Comparison of ENCODE assay signal across 8 cellular contexts in the genomic region with DNA sequence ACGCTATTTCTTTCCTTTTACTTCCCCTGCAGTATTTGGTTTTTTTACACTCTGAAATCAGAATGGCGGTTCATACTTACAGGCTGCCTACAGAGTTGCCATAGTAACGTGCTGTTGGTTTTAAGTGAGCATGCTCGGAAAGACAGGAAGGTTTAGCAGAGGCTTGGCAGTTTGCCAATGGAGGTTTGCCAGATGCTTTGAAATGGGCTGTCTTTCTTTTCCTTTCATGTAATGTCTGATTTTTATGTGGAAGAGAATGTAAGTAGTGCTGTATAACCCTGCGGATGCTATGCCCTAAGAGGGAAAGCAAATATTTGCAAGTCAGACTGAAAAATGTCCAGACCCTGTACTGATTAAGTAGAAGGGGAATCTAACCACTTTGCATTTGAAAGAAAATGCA. TPM values are rescaled to one million over a fixed set of nuclear protein-coding genes. Genes with fewer than 3 reads are reported as not detected.
A peak's percentile ranks its signal among the peaks of the same experiment; 100 is the strongest.
DNase-seq lines count a peak whose midpoint lies in the region; ATAC-seq and TF ChIP-seq lines count a peak whose summit lies in the region.

No MANE protein-coding gene starts in this region.

- H3K36me3 ChIP-seq in ascending aorta: peaks cover 23 to 34% of the 10 kb centered on the region in 2 donors
- H3K36me3 ChIP-seq in rectal smooth muscle tissue (ENCODE audit: control insufficient read depth, insufficient read depth, low read length): peaks cover 12% of the 10 kb centered on the region
- peaks cover 0 to 2% of the 10 kb centered on the region in 2 donors for H3K36me3 ChIP-seq in aorta (ENCODE audit: control insufficient read depth in 1 of 2, insufficient read depth in 2 of 2, low read length in 1 of 2)

- H3K4me3 ChIP-seq in GM12865 (ENCODE audit: low read depth, low read length) (no peak overlapping the region; the same call in 1 of the 2 replicates), ascending aorta (peak overlapping the region; percentile 10 to 18), right cardiac atrium (ENCODE audit: low read length) (peak overlapping the region; percentile 9), rectal smooth muscle tissue (ENCODE audit: low read length) (peak overlapping the region; percentile 46), aorta (ENCODE audit: low read length in 2 of 2) (no peak overlapping the region)

- ATAC-seq in HG02840 (IDR thresholded peaks at IDR 0.05; ENCODE audit: low FRiP score, unreplicated experiment) (peak; percentile 85), T-helper 17 cell (peak; percentile 98), right cardiac atrium (peak; percentile 91 to 92), aorta (ENCODE audit: low FRiP score) (peak; percentile 86)

- peaks cover 22% of the 10 kb centered on the region for H3K4me1 Mint-ChIP-seq in T-helper 17 cell

- H3K27ac ChIP-seq in ascending aorta: peak overlapping the region in 1 of 2 donors; percentile 1
- no peak overlapping the region for H3K27ac ChIP-seq in right cardiac atrium (ENCODE audit: low read length)
- H3K27ac ChIP-seq in rectal smooth muscle tissue (ENCODE audit: low read depth, low read length): peak overlapping the region; percentile 64
- no peak overlapping the region for H3K27ac ChIP-seq in aorta (ENCODE audit: low read depth in 1 of 2, low read length in 2 of 2)

- H3K36me3 Mint-ChIP-seq in T-helper 17 cell (ENCODE audit: low read depth): peaks cover 10% of the 10 kb centered on the region

- peak overlapping the region; percentile 74 for H3K4me3 Mint-ChIP-seq in T-helper 17 cell

- no peaks in the 10 kb centered on the region for H3K27me3 Mint-ChIP-seq in T-helper 17 cell

- WGBS in right cardiac atrium: 4% methylated on average over 5 of the region's 5 CpGs
- WGBS in aorta, 2 donors: 0 to 2% methylated on average over 5 of the region's 5 CpGs

- intact Hi-C loops in ascending aorta (cut with DNase I) (no loop called here), right cardiac atrium (cut with DNase I) (no loop called here), aorta (cut with DNase I) (no loop called here)

- TF ChIP-seq CTCF in GM12865 (IDR thresholded peaks at IDR 0.05; ENCODE audit: insufficient read depth, low read depth, low read length, missing control alignments) (no peak), ascending aorta (IDR thresholded peaks at IDR 0.05) (no peak)

- H3K9ac ChIP-seq in rectal smooth muscle tissue (ENCODE audit: low read length): no peak overlapping the region

- H3K4me1 ChIP-seq in ascending aorta: peaks cover 0 to 2% of the 10 kb centered on the region in 2 donors
- H3K4me1 ChIP-seq in right cardiac atrium (ENCODE audit: control insufficient read depth, insufficient read depth, low read length): no peaks in the 10 kb centered on the region
- peaks cover 9% of the 10 kb centered on the region for H3K4me1 ChIP-seq in rectal smooth muscle tissue (ENCODE audit: control insufficient read depth, insufficient read depth, low read length)
- no peaks in the 10 kb centered on the region for H3K4me1 ChIP-seq in aorta (ENCODE audit: control insufficient read depth in 1 of 2, insufficient read depth in 2 of 2, low read length in 2 of 2)

- peak overlapping the region; percentile 98 for H3K27ac Mint-ChIP-seq in T-helper 17 cell

- H3K27me3 ChIP-seq in ascending aorta (no peaks in the 10 kb centered on the region), right cardiac atrium (ENCODE audit: control insufficient read depth, insufficient read depth) (no peaks in the 10 kb centered on the region), rectal smooth muscle tissue (ENCODE audit: control insufficient read depth, insufficient read depth, low read length) (no peaks in the 10 kb centered on the region), aorta (ENCODE audit: control insufficient read depth in 1 of 2, insufficient read depth in 2 of 2, low read length in 1 of 2) (no peaks in the 10 kb centered on the region)

- no peaks in the 10 kb centered on the region for H3K9me3 ChIP-seq in T-helper 17 cell (ENCODE audit: control insufficient read depth, low read length, poor library complexity, severe bottlenecking)
- H3K9me3 ChIP-seq in ascending aorta: no peaks in the 10 kb centered on the region
- H3K9me3 ChIP-seq in right cardiac atrium (ENCODE audit: control insufficient read depth, low read length): no peaks in the 10 kb centered on the region
- H3K9me3 ChIP-seq in aorta (ENCODE audit: control insufficient read depth, low read length): no peaks in the 10 kb centered on the region

- DNase-seq in GM12865 (ENCODE audit: low read depth) (peak; percentile 93), NCI-H1417 treated with DMSO at 0.1 percent for 48 hours (lab: John Stamatoyannopoulos, UW) (peak; percentile 99), T-helper 17 cell (peak; percentile 68 to 83 (median 78)), ascending aorta (ENCODE audit: low spot score in 2 of 2) (peak; percentile 38 to 91), right cardiac atrium (peak; percentile 87 to 93 (median 90)), aorta (peak; percentile 89 to 92)

RNA-seq across cellular contexts. Expression of a gene that starts 32.8 kb away (rescaled TPM):
- total RNA-seq in T-helper 17 cell (10 to 100 TPM; 87.1 to 90.2 TPM), ascending aorta (18.2 TPM), right cardiac atrium (10 to 100 TPM; 17.1 to 26.1 (median 18.1) TPM), aorta (10 to 100 TPM; 31.1 to 55.9 TPM)
- polyA plus RNA-seq in right cardiac atrium (8.3 TPM), aorta (1 to 10 TPM; 7.8 to 9.0 TPM)

Comparison
In these comparisons a context has a peak if more than half of its experiments do, and no peak if none do; other contexts are left out.
1. H3K4me3 ChIP-seq: peak in ascending aorta (2 of 2), right cardiac atrium (single experiment) and rectal smooth muscle tissue (single experiment); none in GM12865 (single experiment) and aorta (0 of 2).
2. Peak in every context shown above with its lines, with median percentiles within 50 percentile points of each other: DNase-seq and ATAC-seq.